1 cellular context compared by ENCODE assay signal in the genomic region with DNA sequence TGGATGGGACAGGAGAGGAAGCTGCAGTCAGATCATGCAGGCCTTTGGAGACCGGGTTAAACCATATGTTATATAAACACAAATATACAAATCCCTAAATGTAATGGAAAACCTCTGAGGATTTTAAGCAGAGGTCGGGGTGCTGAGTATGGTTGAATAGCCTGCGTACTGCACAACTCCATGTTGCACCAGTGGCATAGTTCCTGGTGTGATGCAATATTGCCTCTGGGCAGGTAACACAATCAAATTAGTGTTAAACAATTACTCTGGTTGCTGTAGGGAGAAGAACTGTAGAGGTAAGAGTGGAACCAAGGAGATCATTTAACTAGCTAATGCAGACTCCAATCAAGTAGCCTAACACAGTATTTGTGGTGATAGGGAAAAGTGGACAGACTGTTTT.
TF ChIP-seq lines count a peak whose summit lies in the region.

No MANE protein-coding gene starts in this region.

TF ChIP-seq in K562, 482 proteins besides CTCF, POLR2A, EP300 and RAD21 (continued from another document and continues in another):
- TF ChIP-seq, protein P1, sequence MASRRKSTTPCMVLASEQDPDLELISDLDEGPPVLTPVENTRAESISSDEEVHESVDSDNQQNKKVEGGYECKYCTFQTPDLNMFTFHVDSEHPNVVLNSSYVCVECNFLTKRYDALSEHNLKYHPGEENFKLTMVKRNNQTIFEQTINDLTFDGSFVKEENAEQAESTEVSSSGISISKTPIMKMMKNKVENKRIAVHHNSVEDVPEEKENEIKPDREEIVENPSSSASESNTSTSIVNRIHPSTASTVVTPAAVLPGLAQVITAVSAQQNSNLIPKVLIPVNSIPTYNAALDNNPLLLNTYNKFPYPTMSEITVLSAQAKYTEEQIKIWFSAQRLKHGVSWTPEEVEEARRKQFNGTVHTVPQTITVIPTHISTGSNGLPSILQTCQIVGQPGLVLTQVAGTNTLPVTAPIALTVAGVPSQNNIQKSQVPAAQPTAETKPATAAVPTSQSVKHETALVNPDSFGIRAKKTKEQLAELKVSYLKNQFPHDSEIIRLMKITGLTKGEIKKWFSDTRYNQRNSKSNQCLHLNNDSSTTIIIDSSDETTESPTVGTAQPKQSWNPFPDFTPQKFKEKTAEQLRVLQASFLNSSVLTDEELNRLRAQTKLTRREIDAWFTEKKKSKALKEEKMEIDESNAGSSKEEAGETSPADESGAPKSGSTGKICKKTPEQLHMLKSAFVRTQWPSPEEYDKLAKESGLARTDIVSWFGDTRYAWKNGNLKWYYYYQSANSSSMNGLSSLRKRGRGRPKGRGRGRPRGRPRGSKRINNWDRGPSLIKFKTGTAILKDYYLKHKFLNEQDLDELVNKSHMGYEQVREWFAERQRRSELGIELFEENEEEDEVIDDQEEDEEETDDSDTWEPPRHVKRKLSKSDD (conservative IDR thresholded peaks at IDR 0.05; ENCODE audit: low read length): no peak
- no peak for TF ChIP-seq NCOA4 (IDR thresholded peaks at IDR 0.05; ENCODE audit: partially characterized antibody)
- no peak for TF ChIP-seq TCF3 (CRISPR knock-in tag; IDR thresholded peaks at IDR 0.05)
- TF ChIP-seq MAFK (IDR thresholded peaks at IDR 0.05; ENCODE audit: low read length): no peak
- TF ChIP-seq, protein P2, sequence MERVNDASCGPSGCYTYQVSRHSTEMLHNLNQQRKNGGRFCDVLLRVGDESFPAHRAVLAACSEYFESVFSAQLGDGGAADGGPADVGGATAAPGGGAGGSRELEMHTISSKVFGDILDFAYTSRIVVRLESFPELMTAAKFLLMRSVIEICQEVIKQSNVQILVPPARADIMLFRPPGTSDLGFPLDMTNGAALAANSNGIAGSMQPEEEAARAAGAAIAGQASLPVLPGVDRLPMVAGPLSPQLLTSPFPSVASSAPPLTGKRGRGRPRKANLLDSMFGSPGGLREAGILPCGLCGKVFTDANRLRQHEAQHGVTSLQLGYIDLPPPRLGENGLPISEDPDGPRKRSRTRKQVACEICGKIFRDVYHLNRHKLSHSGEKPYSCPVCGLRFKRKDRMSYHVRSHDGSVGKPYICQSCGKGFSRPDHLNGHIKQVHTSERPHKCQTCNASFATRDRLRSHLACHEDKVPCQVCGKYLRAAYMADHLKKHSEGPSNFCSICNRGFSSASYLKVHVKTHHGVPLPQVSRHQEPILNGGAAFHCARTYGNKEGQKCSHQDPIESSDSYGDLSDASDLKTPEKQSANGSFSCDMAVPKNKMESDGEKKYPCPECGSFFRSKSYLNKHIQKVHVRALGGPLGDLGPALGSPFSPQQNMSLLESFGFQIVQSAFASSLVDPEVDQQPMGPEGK (CRISPR knock-in tag; IDR thresholded peaks at IDR 0.05; ENCODE audit: borderline replicate concordance): no peak
- TF ChIP-seq, protein P3, sequence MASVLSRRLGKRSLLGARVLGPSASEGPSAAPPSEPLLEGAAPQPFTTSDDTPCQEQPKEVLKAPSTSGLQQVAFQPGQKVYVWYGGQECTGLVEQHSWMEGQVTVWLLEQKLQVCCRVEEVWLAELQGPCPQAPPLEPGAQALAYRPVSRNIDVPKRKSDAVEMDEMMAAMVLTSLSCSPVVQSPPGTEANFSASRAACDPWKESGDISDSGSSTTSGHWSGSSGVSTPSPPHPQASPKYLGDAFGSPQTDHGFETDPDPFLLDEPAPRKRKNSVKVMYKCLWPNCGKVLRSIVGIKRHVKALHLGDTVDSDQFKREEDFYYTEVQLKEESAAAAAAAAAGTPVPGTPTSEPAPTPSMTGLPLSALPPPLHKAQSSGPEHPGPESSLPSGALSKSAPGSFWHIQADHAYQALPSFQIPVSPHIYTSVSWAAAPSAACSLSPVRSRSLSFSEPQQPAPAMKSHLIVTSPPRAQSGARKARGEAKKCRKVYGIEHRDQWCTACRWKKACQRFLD (CRISPR knock-in tag; IDR thresholded peaks at IDR 0.05): no peak
- TF ChIP-seq TEAD4 (IDR thresholded peaks at IDR 0.05; ENCODE audit: low read length): no peak
- TF ChIP-seq TEAD4 (CRISPR knock-in tag; IDR thresholded peaks at IDR 0.05; ENCODE audit: borderline replicate concordance): no peak
- peak; percentile 67; the same call in 1 of the 2 replicates for TF ChIP-seq ZSCAN32 (CRISPR knock-in tag; IDR thresholded peaks at IDR 0.05)
- no peak for TF ChIP-seq SAFB (IDR thresholded peaks at IDR 0.05; ENCODE audit: borderline replicate concordance, low read depth, low read length)
- TF ChIP-seq GABPB1 (CRISPR knock-in tag; IDR thresholded peaks at IDR 0.05): no peak
- TF ChIP-seq, protein P4, sequence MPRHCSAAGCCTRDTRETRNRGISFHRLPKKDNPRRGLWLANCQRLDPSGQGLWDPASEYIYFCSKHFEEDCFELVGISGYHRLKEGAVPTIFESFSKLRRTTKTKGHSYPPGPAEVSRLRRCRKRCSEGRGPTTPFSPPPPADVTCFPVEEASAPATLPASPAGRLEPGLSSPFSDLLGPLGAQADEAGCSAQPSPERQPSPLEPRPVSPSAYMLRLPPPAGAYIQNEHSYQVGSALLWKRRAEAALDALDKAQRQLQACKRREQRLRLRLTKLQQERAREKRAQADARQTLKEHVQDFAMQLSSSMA (CRISPR knock-in tag; IDR thresholded peaks at IDR 0.05): no peak
- no peak for TF ChIP-seq SETDB1 (IDR thresholded peaks at IDR 0.05; ENCODE audit: low read length)
- TF ChIP-seq TAF9B (IDR thresholded peaks at IDR 0.05; ENCODE audit: partially characterized antibody): no peak
- TF ChIP-seq, protein P5, sequence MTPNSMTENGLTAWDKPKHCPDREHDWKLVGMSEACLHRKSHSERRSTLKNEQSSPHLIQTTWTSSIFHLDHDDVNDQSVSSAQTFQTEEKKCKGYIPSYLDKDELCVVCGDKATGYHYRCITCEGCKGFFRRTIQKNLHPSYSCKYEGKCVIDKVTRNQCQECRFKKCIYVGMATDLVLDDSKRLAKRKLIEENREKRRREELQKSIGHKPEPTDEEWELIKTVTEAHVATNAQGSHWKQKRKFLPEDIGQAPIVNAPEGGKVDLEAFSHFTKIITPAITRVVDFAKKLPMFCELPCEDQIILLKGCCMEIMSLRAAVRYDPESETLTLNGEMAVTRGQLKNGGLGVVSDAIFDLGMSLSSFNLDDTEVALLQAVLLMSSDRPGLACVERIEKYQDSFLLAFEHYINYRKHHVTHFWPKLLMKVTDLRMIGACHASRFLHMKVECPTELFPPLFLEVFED (CRISPR knock-in tag; conservative IDR thresholded peaks at IDR 0.05): no peak
- TF ChIP-seq ZNF311 (CRISPR knock-in tag; IDR thresholded peaks at IDR 0.05): no peak
- no peak for TF ChIP-seq ZFP30 (CRISPR knock-in tag; IDR thresholded peaks at IDR 0.05; ENCODE audit: borderline replicate concordance)
- TF ChIP-seq, protein P6, sequence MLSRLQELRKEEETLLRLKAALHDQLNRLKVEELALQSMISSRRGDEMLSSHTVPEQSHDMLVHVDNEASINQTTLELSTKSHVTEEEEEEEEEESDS (CRISPR knock-in tag; IDR thresholded peaks at IDR 0.05): no peak
- TF ChIP-seq, protein P7, sequence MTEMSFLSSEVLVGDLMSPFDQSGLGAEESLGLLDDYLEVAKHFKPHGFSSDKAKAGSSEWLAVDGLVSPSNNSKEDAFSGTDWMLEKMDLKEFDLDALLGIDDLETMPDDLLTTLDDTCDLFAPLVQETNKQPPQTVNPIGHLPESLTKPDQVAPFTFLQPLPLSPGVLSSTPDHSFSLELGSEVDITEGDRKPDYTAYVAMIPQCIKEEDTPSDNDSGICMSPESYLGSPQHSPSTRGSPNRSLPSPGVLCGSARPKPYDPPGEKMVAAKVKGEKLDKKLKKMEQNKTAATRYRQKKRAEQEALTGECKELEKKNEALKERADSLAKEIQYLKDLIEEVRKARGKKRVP (CRISPR knock-in tag; IDR thresholded peaks at IDR 0.05): peak; percentile 87
- no peak for TF ChIP-seq STAG1 (CRISPR knock-in tag; IDR thresholded peaks at IDR 0.05; ENCODE audit: borderline replicate concordance)
- TF ChIP-seq ZNF589 (CRISPR knock-in tag; IDR thresholded peaks at IDR 0.05; ENCODE audit: low read depth): peak; percentile 54; the same call in 1 of the 2 replicates
- TF ChIP-seq ADNP (tag; IDR thresholded peaks at IDR 0.05): no peak
- TF ChIP-seq, protein P8, sequence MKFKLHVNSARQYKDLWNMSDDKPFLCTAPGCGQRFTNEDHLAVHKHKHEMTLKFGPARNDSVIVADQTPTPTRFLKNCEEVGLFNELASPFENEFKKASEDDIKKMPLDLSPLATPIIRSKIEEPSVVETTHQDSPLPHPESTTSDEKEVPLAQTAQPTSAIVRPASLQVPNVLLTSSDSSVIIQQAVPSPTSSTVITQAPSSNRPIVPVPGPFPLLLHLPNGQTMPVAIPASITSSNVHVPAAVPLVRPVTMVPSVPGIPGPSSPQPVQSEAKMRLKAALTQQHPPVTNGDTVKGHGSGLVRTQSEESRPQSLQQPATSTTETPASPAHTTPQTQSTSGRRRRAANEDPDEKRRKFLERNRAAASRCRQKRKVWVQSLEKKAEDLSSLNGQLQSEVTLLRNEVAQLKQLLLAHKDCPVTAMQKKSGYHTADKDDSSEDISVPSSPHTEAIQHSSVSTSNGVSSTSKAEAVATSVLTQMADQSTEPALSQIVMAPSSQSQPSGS (CRISPR knock-in tag; IDR thresholded peaks at IDR 0.05): no peak
- TF ChIP-seq, protein P9, sequence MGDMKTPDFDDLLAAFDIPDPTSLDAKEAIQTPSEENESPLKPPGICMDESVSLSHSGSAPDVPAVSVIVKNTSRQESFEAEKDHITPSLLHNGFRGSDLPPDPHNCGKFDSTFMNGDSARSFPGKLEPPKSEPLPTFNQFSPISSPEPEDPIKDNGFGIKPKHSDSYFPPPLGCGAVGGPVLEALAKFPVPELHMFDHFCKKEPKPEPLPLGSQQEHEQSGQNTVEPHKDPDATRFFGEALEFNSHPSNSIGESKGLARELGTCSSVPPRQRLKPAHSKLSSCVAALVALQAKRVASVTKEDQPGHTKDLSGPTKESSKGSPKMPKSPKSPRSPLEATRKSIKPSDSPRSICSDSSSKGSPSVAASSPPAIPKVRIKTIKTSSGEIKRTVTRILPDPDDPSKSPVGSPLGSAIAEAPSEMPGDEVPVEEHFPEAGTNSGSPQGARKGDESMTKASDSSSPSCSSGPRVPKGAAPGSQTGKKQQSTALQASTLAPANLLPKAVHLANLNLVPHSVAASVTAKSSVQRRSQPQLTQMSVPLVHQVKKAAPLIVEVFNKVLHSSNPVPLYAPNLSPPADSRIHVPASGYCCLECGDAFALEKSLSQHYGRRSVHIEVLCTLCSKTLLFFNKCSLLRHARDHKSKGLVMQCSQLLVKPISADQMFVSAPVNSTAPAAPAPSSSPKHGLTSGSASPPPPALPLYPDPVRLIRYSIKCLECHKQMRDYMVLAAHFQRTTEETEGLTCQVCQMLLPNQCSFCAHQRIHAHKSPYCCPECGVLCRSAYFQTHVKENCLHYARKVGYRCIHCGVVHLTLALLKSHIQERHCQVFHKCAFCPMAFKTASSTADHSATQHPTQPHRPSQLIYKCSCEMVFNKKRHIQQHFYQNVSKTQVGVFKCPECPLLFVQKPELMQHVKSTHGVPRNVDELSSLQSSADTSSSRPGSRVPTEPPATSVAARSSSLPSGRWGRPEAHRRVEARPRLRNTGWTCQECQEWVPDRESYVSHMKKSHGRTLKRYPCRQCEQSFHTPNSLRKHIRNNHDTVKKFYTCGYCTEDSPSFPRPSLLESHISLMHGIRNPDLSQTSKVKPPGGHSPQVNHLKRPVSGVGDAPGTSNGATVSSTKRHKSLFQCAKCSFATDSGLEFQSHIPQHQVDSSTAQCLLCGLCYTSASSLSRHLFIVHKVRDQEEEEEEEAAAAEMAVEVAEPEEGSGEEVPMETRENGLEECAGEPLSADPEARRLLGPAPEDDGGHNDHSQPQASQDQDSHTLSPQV (IDR thresholded peaks at IDR 0.05): no peak
- no peak for TF ChIP-seq ZNF134 (CRISPR knock-in tag; conservative IDR thresholded peaks at IDR 0.05)
- TF ChIP-seq CCAR2 (IDR thresholded peaks at IDR 0.05; ENCODE audit: low read depth, low read length): no peak
- TF ChIP-seq, protein P10, sequence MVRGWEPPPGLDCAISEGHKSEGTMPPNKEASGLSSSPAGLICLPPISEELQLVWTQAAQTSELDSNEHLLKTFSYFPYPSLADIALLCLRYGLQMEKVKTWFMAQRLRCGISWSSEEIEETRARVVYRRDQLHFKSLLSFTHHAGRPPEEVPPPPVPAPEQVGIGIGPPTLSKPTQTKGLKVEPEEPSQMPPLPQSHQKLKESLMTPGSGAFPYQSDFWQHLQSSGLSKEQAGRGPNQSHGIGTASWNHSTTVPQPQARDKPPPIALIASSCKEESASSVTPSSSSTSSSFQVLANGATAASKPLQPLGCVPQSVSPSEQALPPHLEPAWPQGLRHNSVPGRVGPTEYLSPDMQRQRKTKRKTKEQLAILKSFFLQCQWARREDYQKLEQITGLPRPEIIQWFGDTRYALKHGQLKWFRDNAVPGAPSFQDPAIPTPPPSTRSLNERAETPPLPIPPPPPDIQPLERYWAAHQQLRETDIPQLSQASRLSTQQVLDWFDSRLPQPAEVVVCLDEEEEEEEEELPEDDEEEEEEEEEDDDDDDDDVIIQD (CRISPR knock-in tag; IDR thresholded peaks at IDR 0.05): no peak
- no peak for TF ChIP-seq NEUROD1 (IDR thresholded peaks at IDR 0.05; ENCODE audit: borderline replicate concordance, low read depth, low read length, partially characterized antibody)
- TF ChIP-seq, protein P11, sequence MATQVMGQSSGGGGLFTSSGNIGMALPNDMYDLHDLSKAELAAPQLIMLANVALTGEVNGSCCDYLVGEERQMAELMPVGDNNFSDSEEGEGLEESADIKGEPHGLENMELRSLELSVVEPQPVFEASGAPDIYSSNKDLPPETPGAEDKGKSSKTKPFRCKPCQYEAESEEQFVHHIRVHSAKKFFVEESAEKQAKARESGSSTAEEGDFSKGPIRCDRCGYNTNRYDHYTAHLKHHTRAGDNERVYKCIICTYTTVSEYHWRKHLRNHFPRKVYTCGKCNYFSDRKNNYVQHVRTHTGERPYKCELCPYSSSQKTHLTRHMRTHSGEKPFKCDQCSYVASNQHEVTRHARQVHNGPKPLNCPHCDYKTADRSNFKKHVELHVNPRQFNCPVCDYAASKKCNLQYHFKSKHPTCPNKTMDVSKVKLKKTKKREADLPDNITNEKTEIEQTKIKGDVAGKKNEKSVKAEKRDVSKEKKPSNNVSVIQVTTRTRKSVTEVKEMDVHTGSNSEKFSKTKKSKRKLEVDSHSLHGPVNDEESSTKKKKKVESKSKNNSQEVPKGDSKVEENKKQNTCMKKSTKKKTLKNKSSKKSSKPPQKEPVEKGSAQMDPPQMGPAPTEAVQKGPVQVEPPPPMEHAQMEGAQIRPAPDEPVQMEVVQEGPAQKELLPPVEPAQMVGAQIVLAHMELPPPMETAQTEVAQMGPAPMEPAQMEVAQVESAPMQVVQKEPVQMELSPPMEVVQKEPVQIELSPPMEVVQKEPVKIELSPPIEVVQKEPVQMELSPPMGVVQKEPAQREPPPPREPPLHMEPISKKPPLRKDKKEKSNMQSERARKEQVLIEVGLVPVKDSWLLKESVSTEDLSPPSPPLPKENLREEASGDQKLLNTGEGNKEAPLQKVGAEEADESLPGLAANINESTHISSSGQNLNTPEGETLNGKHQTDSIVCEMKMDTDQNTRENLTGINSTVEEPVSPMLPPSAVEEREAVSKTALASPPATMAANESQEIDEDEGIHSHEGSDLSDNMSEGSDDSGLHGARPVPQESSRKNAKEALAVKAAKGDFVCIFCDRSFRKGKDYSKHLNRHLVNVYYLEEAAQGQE (CRISPR knock-in tag; IDR thresholded peaks at IDR 0.05; ENCODE audit: low read depth): no peak
- TF ChIP-seq DDX20 (tag; IDR thresholded peaks at IDR 0.05; ENCODE audit: low read depth): 0 out of 2 replicates have a peak, but pooled peaks have one; percentile 42
- TF ChIP-seq CCNT2 (IDR thresholded peaks at IDR 0.05; ENCODE audit: borderline replicate concordance, extremely low read depth, insufficient read length, low read depth, low read length): no peak
- no peak for TF ChIP-seq NCOA2 (IDR thresholded peaks at IDR 0.05; ENCODE audit: partially characterized antibody in 2 of 2)
- TF ChIP-seq CEBPB (tag; IDR thresholded peaks at IDR 0.05): peak; percentile 72
- peak; percentile 66; the same call in 1 of the 2 replicates for TF ChIP-seq SMAD4 (CRISPR knock-in tag; conservative IDR thresholded peaks at IDR 0.05)
- TF ChIP-seq MYC (IDR thresholded peaks at IDR 0.05; ENCODE audit: low read depth, low read length): peak; percentile 40; the same call in 1 of the 2 replicates
- no peak for TF ChIP-seq MYC (CRISPR knock-in tag; IDR thresholded peaks at IDR 0.05; ENCODE audit: borderline replicate concordance, low read depth)
- no peak for TF ChIP-seq TAL1 (IDR thresholded peaks at IDR 0.05)
- no peak for TF ChIP-seq ZNF174 (CRISPR knock-in tag; IDR thresholded peaks at IDR 0.05)
- TF ChIP-seq MTA2 (IDR thresholded peaks at IDR 0.05; ENCODE audit: low read depth): no peak
